Comparison of ENCODE assay signal across 19 cellular contexts in the genomic region with DNA sequence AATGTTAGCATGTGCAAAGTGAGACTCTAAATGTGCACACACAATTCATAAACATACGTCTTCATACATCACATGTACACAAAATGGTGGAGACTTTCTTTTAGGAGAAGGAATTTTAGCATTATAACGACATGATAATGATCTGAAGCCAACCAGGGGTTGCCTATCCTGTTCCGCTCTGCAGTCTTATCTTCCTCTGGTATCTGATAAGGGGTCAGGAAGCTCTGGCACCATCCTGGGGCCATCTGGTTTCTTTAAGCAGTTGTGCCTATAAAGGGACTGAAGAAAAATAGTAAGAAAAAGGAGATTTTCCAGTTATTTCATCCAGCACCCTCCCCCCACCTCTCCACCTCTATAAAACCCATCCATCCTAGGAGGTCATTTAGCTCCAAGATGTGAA.
"Had no signal": no experiment of that assay in that cellular context is flagged by ENCODE, and none has a peak within 500 bp of the region (broad histone marks: within the 10 kb centered on the region; RNA-seq: fewer than 3 reads in every experiment).

No MANE protein-coding gene starts in this region.

- H3K27ac ChIP-seq: cardiac muscle cell, left ventricle myocardium inferior, SJCRH30 had no signal

- H3K9me3 Mint-ChIP-seq: activated CD4-positive, alpha-beta memory T cell treated with anti-CD3 and anti-CD28 coated beads for 36 hours; activated T-helper 1 cell treated with anti-CD3 and anti-CD28 coated beads, Interleukin-12 subunit alpha, Interleukin-12 subunit beta, Interleukin-2, Interleukin-4 antibody, amounts not matched to agents 30 ng/mL and 10 ng/mL and 1 ng/mL, durations not matched to agents 14 hours and 24 hours and 36 hours; naive B cell had no signal

- H3K9me3 ChIP-seq: esophagus squamous epithelium, heart left ventricle, left ventricle myocardium inferior, SJCRH30, testis had no signal

- H3K27ac Mint-ChIP-seq: activated CD4-positive, alpha-beta memory T cell treated with anti-CD3 and anti-CD28 coated beads for 36 hours; activated T-helper 1 cell treated with anti-CD3 and anti-CD28 coated beads, Interleukin-12 subunit alpha, Interleukin-12 subunit beta, Interleukin-2, Interleukin-4 antibody, amounts not matched to agents 30 ng/mL and 10 ng/mL and 1 ng/mL, durations not matched to agents 14 hours and 24 hours and 36 hours; progenitor cell of endocrine pancreas had no signal

- H3K4me3 Mint-ChIP-seq: activated CD4-positive, alpha-beta memory T cell treated with anti-CD3 and anti-CD28 coated beads for 36 hours; activated T-helper 1 cell treated with anti-CD3 and anti-CD28 coated beads, Interleukin-12 subunit alpha, Interleukin-12 subunit beta, Interleukin-2, Interleukin-4 antibody, amounts not matched to agents 30 ng/mL and 10 ng/mL and 1 ng/mL, durations not matched to agents 14 hours and 24 hours and 36 hours had no signal

- H3K27me3 ChIP-seq: cardiac muscle cell, esophagus squamous epithelium, heart left ventricle, SJCRH30, testis had no signal

- ATAC-seq: heart left ventricle had no signal

- H3K4me3 ChIP-seq: cardiac muscle cell, esophagus squamous epithelium, heart left ventricle, left ventricle myocardium inferior, SJCRH30, testis had no signal

- DNase-seq: activated CD4-positive, alpha-beta memory T cell treated with anti-CD3 and anti-CD28 coated beads for 36 hours; activated CD4-positive, alpha-beta T cell treated with anti-CD3 and anti-CD28 coated beads for 1 hour; activated CD8-positive, alpha-beta memory T cell treated with anti-CD3 and anti-CD28 coated beads, Interleukin-2, amount 50 U/mL, for 48 hours; activated naive CD4-positive, alpha-beta T cell; esophagus squamous epithelium; heart left ventricle; kidney; left ventricle myocardium inferior; midbrain; naive B cell; SJCRH30; stimulated activated naive CD4-positive, alpha-beta T cell treated with Interleukin-2 at 50 U/mL for 16 hours; T-helper 9 cell had no signal

- FAIRE-seq: astrocyte, colon, kidney had no signal

- H3K36me3 ChIP-seq: cardiac muscle cell had no signal

- H3K27me3 Mint-ChIP-seq: activated CD4-positive, alpha-beta memory T cell treated with anti-CD3 and anti-CD28 coated beads for 36 hours; naive B cell; progenitor cell of endocrine pancreas had no signal
